ENCODE assay signal across 10 cellular contexts in genomic region chr1:161791889-161792655, GRCh38. TPM values are rescaled to one million over a fixed set of nuclear protein-coding genes. Genes with fewer than 3 reads are reported as not detected.
DNase-seq lines count a peak whose midpoint lies in the region; ATAC-seq and TF ChIP-seq lines count a peak whose summit lies in the region.
"Had no signal": no experiment of that assay in that cellular context is flagged by ENCODE, and none has a peak within 500 bp of the region (broad histone marks: within the 10 kb centered on the region; RNA-seq: fewer than 3 reads in every experiment).

No MANE protein-coding gene starts in this region.

- BruUV-seq in PC-3 (replicated peaks; lab: Mats Ljungman, UMichigan): no TSS peak

- ATAC-seq in PC-3 (peak; percentile 52), HG02623 (IDR thresholded peaks at IDR 0.05; ENCODE audit: unreplicated experiment) (no peak)

- no peaks in the 10 kb centered on the region; the same call in 1 of the 2 replicates for H3K79me2 ChIP-seq in PC-3 (ENCODE audit: low read length)

- TF ChIP-seq CTCF in PC-3 (conservative IDR thresholded peaks at IDR 0.05; ENCODE audit: low read depth, low read length): no peak
- TF ChIP-seq CTCF in epithelial cell of esophagus (IDR thresholded peaks at IDR 0.05; ENCODE audit: insufficient read depth, low read depth, low read length, missing control alignments): no peak

- no peak overlapping the region for H2AFZ ChIP-seq in PC-3 (ENCODE audit: low read length)

- H3K9me3 ChIP-seq in PC-3 (ENCODE audit: low read length): no peaks in the 10 kb centered on the region

- H3K9ac ChIP-seq in PC-3 (ENCODE audit: low read length): no peak overlapping the region

- DNase-seq in GM03348 (ENCODE audit: low spot score) (peak; percentile 11), PC-3 (peak; percentile 9), epithelial cell of esophagus (ENCODE audit: low read depth) (peak; percentile 61), non-pigmented ciliary epithelial cell (ENCODE audit: low read depth) (peak; percentile 13), NCI-H1436 (lab: John Stamatoyannopoulos, UW) (no peak)
- DNase-seq in stimulated activated CD4-positive, alpha-beta T cell treated with anti-CD3 and anti-CD28 coated beads, Interleukin-15, amount 100 ng/mL, for 24 hours: no peak
- DNase-seq: activated CD8-positive, alpha-beta T cell treated with anti-CD3 and anti-CD28 coated beads for 36 hours; activated effector memory CD4-positive, alpha-beta T cell treated with anti-CD3 and anti-CD28 coated beads, Interleukin-2, amount 50 U/mL, for 16 hours had no signal

- peaks cover 46% of the 10 kb centered on the region for H3K36me3 ChIP-seq in PC-3 (ENCODE audit: low read depth, low read length)

- H3K27me3 ChIP-seq in PC-3 (ENCODE audit: low read length): no peaks in the 10 kb centered on the region

- CTCF ChIA-PET in PC-3 (lab: Charles Lee): interaction anchor here (0.5 to 2.6 kb wide), 11 partner anchors 20 to 612 kb away, joined by 3 to 175 read pairs (median 4); partner anchors contain the start of gene OLFML2B

- H3K27ac ChIP-seq in PC-3 (ENCODE audit: low read length): no peak overlapping the region
- H3K27ac ChIP-seq: skin epidermis had no signal

- no peaks in the 10 kb centered on the region for H3F3A ChIP-seq in PC-3 (ENCODE audit: low read length, unreplicated experiment)

- intact Hi-C loops in PC-3 (cut with micrococcal nuclease): loop anchor here (1.0 to 10.0 kb wide), 6 partner anchors 55 to 483 kb away; no protein-coding TSS in a partner anchor

- no peak overlapping the region for H3K4me2 ChIP-seq in PC-3 (ENCODE audit: low read length)

- peaks cover 16% of the 10 kb centered on the region for H3K4me1 ChIP-seq in PC-3 (ENCODE audit: insufficient read depth, low read length)

- POLR2A ChIA-PET in PC-3 (lab: Charles Lee; ENCODE audit: unreplicated experiment): interaction anchor here (0.6 to 1.0 kb wide), 2 partner anchors 68 to 245 kb away, joined by 3 to 5 read pairs; no protein-coding TSS in a partner anchor

- no peaks in the 10 kb centered on the region for H4K20me1 ChIP-seq in PC-3 (ENCODE audit: low read length)

- H3K4me3 ChIP-seq in PC-3 (ENCODE audit: low read length): no peak overlapping the region
- H3K4me3 ChIP-seq in epithelial cell of esophagus (ENCODE audit: low read length): no peak overlapping the region
- H3K4me3 ChIP-seq: skin epidermis had no signal

- no peaks in the 10 kb centered on the region for H3K9me2 ChIP-seq in PC-3 (replicated peaks; ENCODE audit: low read length)

RNA-seq across cellular contexts. Expression of gene ATF6, which starts 26.0 kb away (rescaled TPM):
- total RNA-seq in PC-3 (2014; rRNA removed): 19.2 and 19.7 TPM in 2 replicates

RNA-seq across cellular contexts. Expression of gene DUSP12, which starts 42.5 kb away (rescaled TPM):
- 82.2 and 97.6 TPM in 2 replicates for total RNA-seq in PC-3 (2014; rRNA removed)

Comparison
In these comparisons a context has a peak if more than half of its experiments do, and no peak if none do; other contexts are left out.
1. DNase-seq: peak in GM03348 (single experiment), PC-3 (single experiment), epithelial cell of esophagus (single experiment) and non-pigmented ciliary epithelial cell (single experiment); none in NCI-H1436 (single experiment) and stimulated activated CD4-positive, alpha-beta T cell treated with anti-CD3 and anti-CD28 coated beads, Interleukin-15, amount 100 ng/mL, for 24 hours (single experiment).